Comparison of ENCODE assay signal across 9 cellular contexts in the genomic region with DNA sequence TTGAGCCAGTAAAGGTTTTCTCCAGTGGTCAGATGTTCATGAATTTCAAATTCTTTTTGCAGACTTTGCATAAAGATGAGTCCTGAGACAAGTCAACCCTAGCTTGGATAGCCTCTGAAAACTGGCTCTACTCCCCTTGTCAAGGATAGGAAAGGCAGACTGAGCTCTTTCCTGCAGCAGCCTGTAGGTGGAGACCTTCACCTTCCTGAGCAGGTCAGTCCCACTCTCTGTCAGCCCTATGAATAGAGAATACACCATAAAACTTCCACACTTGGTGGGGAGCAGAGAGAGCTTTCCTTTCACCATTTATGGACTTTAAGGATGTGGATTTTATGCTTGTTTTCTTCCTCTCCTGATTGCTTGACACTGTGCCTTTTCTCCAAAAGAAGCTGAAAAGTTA. TPM values are rescaled to one million over a fixed set of nuclear protein-coding genes. Genes with fewer than 3 reads are reported as not detected.
DNase-seq lines count a peak whose midpoint lies in the region; ATAC-seq and TF ChIP-seq lines count a peak whose summit lies in the region.
"Had no signal": no experiment of that assay in that cellular context is flagged by ENCODE, and none has a peak within 500 bp of the region (broad histone marks: within the 10 kb centered on the region; RNA-seq: fewer than 3 reads in every experiment).

No MANE protein-coding gene starts in this region.

- no peaks in the 10 kb centered on the region for H3K4me1 Mint-ChIP-seq in activated CD4-positive, alpha-beta memory T cell treated with anti-CD3 and anti-CD28 coated beads, Interleukin-2, amount 10 ng/mL, durations not matched to agents 7 days and 5 days

- no peak overlapping the region for H3K27ac ChIP-seq in OCI-LY7 (ENCODE audit: low read depth, low read length, poor library complexity, severe bottlenecking)
- no peak overlapping the region for H3K27ac ChIP-seq in gastrocnemius medialis

- in situ Hi-C loops in gastrocnemius medialis (cut with MboI; ENCODE audit: low sequenced_read_pairs in 4 of 4) = no loop called here

- peak; percentile 85 for ATAC-seq in GM18868 (IDR thresholded peaks at IDR 0.05; ENCODE audit: unreplicated experiment)
- no peak for ATAC-seq in HG03565 (IDR thresholded peaks at IDR 0.05; ENCODE audit: unreplicated experiment)
- ATAC-seq in gastrocnemius medialis = no peak
- ATAC-seq in GM21447 (IDR thresholded peaks at IDR 0.05; ENCODE audit: unreplicated experiment) = no peak

- H3K9me3 ChIP-seq in OCI-LY7 (ENCODE audit: low read length) (no peaks in the 10 kb centered on the region), gastrocnemius medialis (no peaks in the 10 kb centered on the region)

- H3K9me2 ChIP-seq in OCI-LY7 (ENCODE audit: insufficient read depth, low read length) = no peaks in the 10 kb centered on the region

- no peaks in the 10 kb centered on the region for H3K9me3 Mint-ChIP-seq in activated CD4-positive, alpha-beta memory T cell treated with anti-CD3 and anti-CD28 coated beads, Interleukin-2, amount 10 ng/mL, durations not matched to agents 7 days and 5 days

- H3K4me3 Mint-ChIP-seq in activated CD4-positive, alpha-beta memory T cell treated with anti-CD3 and anti-CD28 coated beads, Interleukin-2, amount 10 ng/mL, durations not matched to agents 7 days and 5 days = no peak overlapping the region

- TF ChIP-seq POLR2A in gastrocnemius medialis (IDR thresholded peaks at IDR 0.05) = no peak

- TF ChIP-seq CTCF in BJ (IDR thresholded peaks at IDR 0.05; ENCODE audit: insufficient read depth, low read depth, low read length) (peak; percentile 28), OCI-LY7 (conservative IDR thresholded peaks at IDR 0.05; ENCODE audit: low read length) (peak; percentile 61), gastrocnemius medialis (IDR thresholded peaks at IDR 0.05 in 4 of 5, conservative IDR thresholded peaks at IDR 0.05 in 1 of 5) (no peak)

- H3K4me3 ChIP-seq in BJ (ENCODE audit: low read depth, low read length) = no peak overlapping the region
- no peak overlapping the region for H3K4me3 ChIP-seq in OCI-LY7 (ENCODE audit: low read depth, low read length, poor library complexity, severe bottlenecking)
- no peak overlapping the region for H3K4me3 ChIP-seq in gastrocnemius medialis

- H3K27ac Mint-ChIP-seq in activated CD4-positive, alpha-beta memory T cell treated with anti-CD3 and anti-CD28 coated beads, Interleukin-2, amount 10 ng/mL, durations not matched to agents 7 days and 5 days = no peak overlapping the region

- no peak overlapping the region for H3K4me2 ChIP-seq in OCI-LY7 (ENCODE audit: low read length)

- BruUV-seq in OCI-LY7 (replicated peaks; lab: Mats Ljungman, UMichigan) = no TSS peak

- H3K4me1 ChIP-seq in OCI-LY7 (ENCODE audit: insufficient read depth, low read length, poor library complexity, severe bottlenecking) (no peaks in the 10 kb centered on the region), gastrocnemius medialis (no peaks in the 10 kb centered on the region)

- CTCF ChIA-PET in BJ (lab: Yijun Ruan, JAX) (interaction anchor here (0.9 kb wide), 1 partner anchor 10 kb away, joined by 3 read pairs; no protein-coding TSS in a partner anchor), OCI-LY7 (lab: Charles Lee; ENCODE audit: unreplicated experiment) (no interaction called here)
- CTCF ChIA-PET in activated CD4-positive, alpha-beta memory T cell treated with anti-CD3 and anti-CD28 coated beads, Interleukin-2, amount 10 ng/mL, durations not matched to agents 7 days and 5 days (lab: Charles Lee) = interaction anchor here (1.1 kb wide), 1 partner anchor 11 kb away, joined by 4 read pairs; no protein-coding TSS in a partner anchor

- intact Hi-C loops in OCI-LY7 (cut with micrococcal nuclease; ENCODE audit: unreplicated experiment) = no loop called here
- intact Hi-C loops in gastrocnemius medialis (cut with DNase I; ENCODE audit: low total_unique reads) = no loop called here

- no peaks in the 10 kb centered on the region for H3K27me3 Mint-ChIP-seq in activated CD4-positive, alpha-beta memory T cell treated with anti-CD3 and anti-CD28 coated beads, Interleukin-2, amount 10 ng/mL, durations not matched to agents 7 days and 5 days

- POLR2A ChIA-PET in BJ (lab: Charles Lee) = no interaction called here
- POLR2A ChIA-PET in OCI-LY7 (lab: Charles Lee) = no interaction called here
- POLR2A ChIA-PET in activated CD4-positive, alpha-beta memory T cell treated with anti-CD3 and anti-CD28 coated beads, Interleukin-2, amount 10 ng/mL, durations not matched to agents 7 days and 5 days (lab: Charles Lee) = no interaction called here

- no peaks in the 10 kb centered on the region for H3K27me3 ChIP-seq in BJ (ENCODE audit: control insufficient read depth, insufficient read depth, low read length)
- H3K27me3 ChIP-seq in gastrocnemius medialis = no peaks in the 10 kb centered on the region

- H2AFZ ChIP-seq in OCI-LY7 (ENCODE audit: low read length) = no peak overlapping the region

- H3K36me3 Mint-ChIP-seq in activated CD4-positive, alpha-beta memory T cell treated with anti-CD3 and anti-CD28 coated beads, Interleukin-2, amount 10 ng/mL, durations not matched to agents 7 days and 5 days (ENCODE audit: low read depth) = no peaks in the 10 kb centered on the region

- no peaks in the 10 kb centered on the region for H3K36me3 ChIP-seq in BJ (ENCODE audit: control insufficient read depth, insufficient read depth, low read length)
- H3K36me3 ChIP-seq in OCI-LY7 (ENCODE audit: insufficient read depth, low read length) = no peaks in the 10 kb centered on the region
- no peaks in the 10 kb centered on the region for H3K36me3 ChIP-seq in gastrocnemius medialis

- no peaks in the 10 kb centered on the region for H3K79me2 ChIP-seq in OCI-LY7 (ENCODE audit: insufficient read depth, low read depth, low read length)

- DNase-seq in BJ (ENCODE audit: low read depth) (no peak), OCI-LY7 (ENCODE audit: low spot score) (peak; percentile 11), germinal center (ENCODE audit: low spot score) (peak; percentile 2), gastrocnemius medialis (no peak)
- no peak for DNase-seq in activated CD4-positive, alpha-beta memory T cell treated with anti-CD3 and anti-CD28 coated beads, Interleukin-2, amount 10 ng/mL, durations not matched to agents 7 days and 5 days
- DNase-seq: Right ventricle myocardium superior had no signal

- no peaks in the 10 kb centered on the region for H4K20me1 ChIP-seq in OCI-LY7 (ENCODE audit: insufficient read depth, low read length)

RNA-seq across cellular contexts. Expression of a gene that starts 41.9 kb away (rescaled TPM):
- 0.01 TPM in 1 of 2 replicates, not detected in the other for polyA plus RNA-seq in BJ (2011; rRNA removed)
- 0.05 and 0.10 TPM in 2 replicates for polyA minus RNA-seq in BJ (2011; rRNA and poly(A)+ RNA removed)
- total RNA-seq in OCI-LY7 (2014; rRNA removed; shearing (Covaris generic)) = not detected in 2 replicates
- total RNA-seq in OCI-LY7 (2022) (not detected in 2 replicates), gastrocnemius medialis (1 to 10 TPM in 1 of 4 donors, under 1 TPM in 3; 0.63 to 1.5 (median 0.72) TPM)
- total RNA-seq in activated CD4-positive, alpha-beta memory T cell treated with anti-CD3 and anti-CD28 coated beads, Interleukin-2, amount 10 ng/mL, durations not matched to agents 7 days and 5 days = not detected

Comparison
In these comparisons a context has a peak if more than half of its experiments do, and no peak if none do; other contexts are left out.
1. DNase-seq: peak in OCI-LY7 (single experiment) and germinal center (single experiment); none in BJ (single experiment), gastrocnemius medialis (0 of 2) and activated CD4-positive, alpha-beta memory T cell treated with anti-CD3 and anti-CD28 coated beads, Interleukin-2, amount 10 ng/mL, durations not matched to agents 7 days and 5 days (single experiment).
2. CTCF ChIP-seq: peak in BJ (single experiment) and OCI-LY7 (single experiment); none in gastrocnemius medialis (0 of 5).